ENCODE assay signal across 13 cellular contexts in the genomic region with DNA sequence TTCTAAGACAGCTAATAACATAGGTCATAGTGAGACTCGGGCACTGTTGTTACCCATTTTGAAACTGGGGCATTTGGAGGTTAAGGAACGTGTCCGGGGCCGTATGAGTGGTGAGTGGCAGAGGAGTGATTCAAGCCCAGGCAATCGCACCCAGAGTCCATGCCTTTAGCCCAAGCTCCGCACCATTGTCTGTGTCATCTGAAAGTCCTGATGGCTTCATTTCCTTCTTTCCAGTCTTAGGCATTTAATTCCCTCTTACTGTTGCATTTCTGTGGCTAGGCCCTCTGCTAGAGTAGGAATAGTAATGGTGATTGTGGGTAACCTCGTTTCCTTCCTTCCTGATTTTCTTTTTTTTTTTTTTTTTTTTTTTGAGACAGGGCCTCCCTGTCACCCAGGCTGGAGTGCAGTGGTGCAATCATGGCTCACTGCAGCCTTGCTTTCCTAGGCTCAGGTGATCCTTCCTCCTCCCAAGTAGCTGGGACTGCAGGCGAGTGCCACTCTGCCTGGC. TPM values are rescaled to one million over a fixed set of nuclear protein-coding genes. Genes with fewer than 3 reads are reported as not detected.
DNase-seq lines count a peak whose midpoint lies in the region; ATAC-seq and TF ChIP-seq lines count a peak whose summit lies in the region.
"Had no signal": no experiment of that assay in that cellular context is flagged by ENCODE, and none has a peak within 500 bp of the region (broad histone marks: within the 10 kb centered on the region; RNA-seq: fewer than 3 reads in every experiment).

No MANE protein-coding gene starts in this region.

- peaks cover 22% of the 10 kb centered on the region for H3K4me1 ChIP-seq in CD8-positive, alpha-beta memory T cell (ENCODE audit: insufficient read depth, low read length)
- H3K4me1 ChIP-seq in MM.1S (ENCODE audit: low read length) (peaks cover 4% of the 10 kb centered on the region; the same call in 1 of the 2 replicates), mesenchymal stem cell (ENCODE audit: control insufficient read depth, insufficient read depth, low read depth, low read length) (peaks cover 16% of the 10 kb centered on the region), ovary (ENCODE audit: insufficient read depth) (peaks cover 1% of the 10 kb centered on the region)

- no peak overlapping the region for H3K4me3 ChIP-seq in CD8-positive, alpha-beta memory T cell (ENCODE audit: low read length)
- H3K4me3 ChIP-seq in MM.1S (ENCODE audit: low read length) (no peak overlapping the region), mesenchymal stem cell (ENCODE audit: insufficient read depth in 1 of 2, low read depth in 1 of 2, low read length in 2 of 2) (no peak overlapping the region), ovary (no peak overlapping the region)
- H3K4me3 ChIP-seq: thoracic aorta had no signal

- H3K23ac ChIP-seq in mesenchymal stem cell (ENCODE audit: low read length in 2 of 2), result no peak overlapping the region

- H3K27me3 ChIP-seq in CD8-positive, alpha-beta memory T cell (ENCODE audit: insufficient read depth, low read length, poor library complexity, severe bottlenecking), result no peaks in the 10 kb centered on the region
- H3K27me3 ChIP-seq in MM.1S (replicated peaks; ENCODE audit: insufficient read depth, low read length) (no peaks in the 10 kb centered on the region), mesenchymal stem cell (ENCODE audit: control insufficient read depth in 1 of 2, insufficient read depth in 1 of 2, low read length in 2 of 2) (no peaks in the 10 kb centered on the region), ovary (no peaks in the 10 kb centered on the region)

- H3K4me1 Mint-ChIP-seq in CD8-positive, alpha-beta memory T cell, result peaks cover 32 to 42% (median 36%) of the 10 kb centered on the region in 3 donors
- peaks cover 17% of the 10 kb centered on the region for H3K4me1 Mint-ChIP-seq in endothelial cell (ENCODE audit: unreplicated experiment)

- no peaks in the 10 kb centered on the region for H3F3A ChIP-seq in MM.1S (ENCODE audit: insufficient read depth, low read length)

- POLR2A ChIA-PET in CD8-positive, alpha-beta memory T cell (lab: Charles Lee), result no interaction called here

- H3K4ac ChIP-seq in mesenchymal stem cell (ENCODE audit: low read depth in 1 of 2, low read length in 2 of 2), result no peak overlapping the region

- H3K79me1 ChIP-seq in mesenchymal stem cell (replicated peaks; ENCODE audit: low read length, poor library complexity, severe bottlenecking), result peaks cover 5% of the 10 kb centered on the region

- WGBS in mesenchymal stem cell, result 93% methylated on average over 6 of the region's 8 CpGs
- WGBS in ovary, 3 donors, result 87 to 95% (median 91%) methylated on average over 8 of the region's 8 CpGs

- H2BK15ac ChIP-seq in mesenchymal stem cell (ENCODE audit: low read depth, poor library complexity, severe bottlenecking), result no peak overlapping the region

- no peaks in the 10 kb centered on the region for H3K36me3 ChIP-seq in CD8-positive, alpha-beta memory T cell (ENCODE audit: insufficient read depth, low read length)
- H3K36me3 ChIP-seq in MM.1S (replicated peaks; ENCODE audit: insufficient read depth, low read length) (no peaks in the 10 kb centered on the region), mesenchymal stem cell (ENCODE audit: control insufficient read depth in 1 of 2, insufficient read depth in 2 of 2, low read depth in 1 of 2, low read length in 2 of 2) (peaks cover 2 to 11% of the 10 kb centered on the region in 2 experiments), ovary (no peaks in the 10 kb centered on the region)
- H3K36me3 ChIP-seq: thoracic aorta had no signal

- no peak overlapping the region for H3K9ac ChIP-seq in MM.1S (ENCODE audit: low read length)
- H3K9ac ChIP-seq in mesenchymal stem cell (ENCODE audit: low read length), result no peak overlapping the region

- no peak for TF ChIP-seq EP300 in ovary (IDR thresholded peaks at IDR 0.05)

- H4K91ac ChIP-seq in mesenchymal stem cell (ENCODE audit: low read length), result no peak overlapping the region

- peaks cover 3 to 4% (median 3%) of the 10 kb centered on the region in 3 donors for H3K36me3 Mint-ChIP-seq in CD8-positive, alpha-beta memory T cell
- H3K36me3 Mint-ChIP-seq in endothelial cell (ENCODE audit: low read depth, unreplicated experiment), result no peaks in the 10 kb centered on the region

- peak overlapping the region; percentile 34; the same call in 1 of the 2 replicates for H3K4me2 ChIP-seq in MM.1S (ENCODE audit: low read depth, low read length)
- H3K4me2 ChIP-seq in mesenchymal stem cell (ENCODE audit: low read length, poor library complexity, severe bottlenecking), result no peak overlapping the region

- ATAC-seq in GM18517 (IDR thresholded peaks at IDR 0.05; ENCODE audit: unreplicated experiment), result no peak

- H4K8ac ChIP-seq in mesenchymal stem cell (ENCODE audit: low read length), result no peak overlapping the region

- DNase-seq in CD8-positive, alpha-beta memory T cell, result no peak
- DNase-seq in MM.1S, result no peak
- DNase-seq in amniotic epithelial cell (ENCODE audit: low read depth), result peak; percentile 40
- peak; percentile 27 for DNase-seq in mesenchymal stem cell
- no peak for DNase-seq in endothelial cell (ENCODE audit: low spot score)
- no peak for DNase-seq in NCI-H226
- no peak for DNase-seq in ovary
- DNase-seq: activated B cell treated with CpG ODN at 0.5 μM for 24 hours; activated naive CD4-positive, alpha-beta T cell treated with anti-CD3 and anti-CD28 coated beads, Interleukin-2, amount 50 U/mL, for 16 hours; Calu3; NCI-H1105 had no signal

- H4K20me1 ChIP-seq in MM.1S (ENCODE audit: insufficient read depth, low read length), result no peaks in the 10 kb centered on the region

- H3K4me3 Mint-ChIP-seq in CD8-positive, alpha-beta memory T cell, result peak overlapping the region in 5 of 7 donors; percentile 14 to 73 (median 55)
- no peak overlapping the region for H3K4me3 Mint-ChIP-seq in endothelial cell (ENCODE audit: unreplicated experiment)
- H3K4me3 Mint-ChIP-seq: activated B cell treated with CpG ODN at 0.5 μM for 24 hours had no signal

- no peak overlapping the region for H2BK12ac ChIP-seq in mesenchymal stem cell (ENCODE audit: low read length in 2 of 2)

- H3K27ac ChIP-seq in CD8-positive, alpha-beta memory T cell (ENCODE audit: low read depth, low read length), result no peak overlapping the region
- H3K27ac ChIP-seq in MM.1S (ENCODE audit: low read length) (no peak overlapping the region), mesenchymal stem cell (ENCODE audit: low read length, poor library complexity, severe bottlenecking) (no peak overlapping the region), ovary (no peak overlapping the region)
- H3K27ac ChIP-seq: thoracic aorta had no signal

- intact Hi-C loops in ovary (cut with DNase I), result loop anchor here in 2 of 4 donors (5.0 to 10.0 kb wide), 2 partner anchors 405 to 408 kb away; no protein-coding TSS in a partner anchor

- no peaks in the 10 kb centered on the region for H3K9me2 ChIP-seq in MM.1S (replicated peaks; ENCODE audit: insufficient read depth, low read length)

- no peak overlapping the region for H3K18ac ChIP-seq in mesenchymal stem cell (ENCODE audit: low read depth in 1 of 2, low read length in 2 of 2)

- H3K9me3 Mint-ChIP-seq in CD8-positive, alpha-beta memory T cell, result no peaks in the 10 kb centered on the region
- H3K9me3 Mint-ChIP-seq in endothelial cell (ENCODE audit: unreplicated experiment), result no peaks in the 10 kb centered on the region

- H2BK120ac ChIP-seq in mesenchymal stem cell (ENCODE audit: low read depth, low read length), result no peak overlapping the region

- H3K9me3 ChIP-seq in CD8-positive, alpha-beta memory T cell (ENCODE audit: low read length), result no peaks in the 10 kb centered on the region
- no peaks in the 10 kb centered on the region for H3K9me3 ChIP-seq in MM.1S (replicated peaks; ENCODE audit: insufficient read depth, low read length)
- no peaks in the 10 kb centered on the region for H3K9me3 ChIP-seq in mesenchymal stem cell (ENCODE audit: control insufficient read depth, low read length)
- H3K9me3 ChIP-seq in ovary, result no peaks in the 10 kb centered on the region
- H3K9me3 ChIP-seq: thoracic aorta had no signal

- H3K27me3 Mint-ChIP-seq in CD8-positive, alpha-beta memory T cell, result no peaks in the 10 kb centered on the region
- H3K27me3 Mint-ChIP-seq in endothelial cell (ENCODE audit: unreplicated experiment), result no peaks in the 10 kb centered on the region
- H3K27me3 Mint-ChIP-seq: activated B cell treated with CpG ODN at 0.5 μM for 24 hours had no signal

- H2AFZ ChIP-seq in MM.1S (ENCODE audit: low read length) (no peak overlapping the region), mesenchymal stem cell (ENCODE audit: low read depth, low read length) (no peak overlapping the region)

- no peak overlapping the region for H3K14ac ChIP-seq in mesenchymal stem cell (ENCODE audit: low read length in 2 of 2)

- no peak overlapping the region for H2AK5ac ChIP-seq in mesenchymal stem cell (ENCODE audit: low read length, severe bottlenecking)

- CTCF ChIA-PET in CD8-positive, alpha-beta memory T cell (lab: Charles Lee), result no interaction called here

- no peaks in the 10 kb centered on the region for H3K79me2 ChIP-seq in MM.1S (ENCODE audit: low read length)

- H2BK5ac ChIP-seq in mesenchymal stem cell (ENCODE audit: low read depth, low read length, poor library complexity, severe bottlenecking), result no peak overlapping the region

- TF ChIP-seq CTCF in MM.1S (IDR thresholded peaks at IDR 0.05; ENCODE audit: low read length) (no peak), endothelial cell (IDR thresholded peaks at IDR 0.05; ENCODE audit: unreplicated experiment) (no peak), ovary (IDR thresholded peaks at IDR 0.05) (no peak)

- H3K27ac Mint-ChIP-seq in CD8-positive, alpha-beta memory T cell, result peak overlapping the region in 7 of 8 donors; percentile 17 to 79 (median 42)
- no peak overlapping the region for H3K27ac Mint-ChIP-seq in endothelial cell (ENCODE audit: unreplicated experiment)
- H3K27ac Mint-ChIP-seq: activated B cell treated with CpG ODN at 0.5 μM for 24 hours had no signal

- TF ChIP-seq POLR2A in ovary (IDR thresholded peaks at IDR 0.05), result no peak

RNA-seq across cellular contexts. Expression of a gene that starts 49.8 kb away (rescaled TPM):
- 10 to 100 TPM; 41.8 to 41.9 TPM for total RNA-seq in CD8-positive, alpha-beta memory T cell
- 25.9 TPM for polyA plus RNA-seq in CD8-positive, alpha-beta memory T cell
- polyA plus RNA-seq in mesenchymal stem cell (2013, experiment 1 of 2), result 23.1 TPM
- 25.2 TPM for polyA plus RNA-seq in mesenchymal stem cell (2013, experiment 2 of 2)
- total RNA-seq in endothelial cell (ENCODE audit: unreplicated experiment) (8.5 TPM), ovary (10 to 100 TPM in 6 of 7 donors, 1 to 10 TPM in 1; 9.3 to 34.0 (median 30.6) TPM)
- polyA plus RNA-seq in ovary, result 10 to 100 TPM; 18.2 to 22.6 TPM

RNA-seq across cellular contexts. Expression of a gene that starts 56.6 kb away (rescaled TPM):
- 10 to 100 TPM; 14.7 to 15.9 TPM for total RNA-seq in CD8-positive, alpha-beta memory T cell
- 10.2 TPM for polyA plus RNA-seq in CD8-positive, alpha-beta memory T cell
- 15.5 TPM for polyA plus RNA-seq in mesenchymal stem cell (2013, experiment 1 of 2)
- 15.2 TPM for polyA plus RNA-seq in mesenchymal stem cell (2013, experiment 2 of 2)
- total RNA-seq in endothelial cell (ENCODE audit: unreplicated experiment), result 17.1 TPM
- 10 to 100 TPM in 6 of 7 donors, 1 to 10 TPM in 1; 7.0 to 29.2 (median 19.9) TPM for total RNA-seq in ovary
- 10 to 100 TPM in 1 of 2 donors, 1 to 10 TPM in 1; 8.5 to 17.0 TPM for polyA plus RNA-seq in ovary

Comparison
In these comparisons a context has a peak if more than half of its experiments do, and no peak if none do; other contexts are left out.
1. DNase-seq: peak in amniotic epithelial cell (single experiment) and mesenchymal stem cell (single experiment); none in CD8-positive, alpha-beta memory T cell (0 of 5), MM.1S (single experiment), endothelial cell (single experiment), NCI-H226 (single experiment) and ovary (0 of 5).